In the genomic region with DNA sequence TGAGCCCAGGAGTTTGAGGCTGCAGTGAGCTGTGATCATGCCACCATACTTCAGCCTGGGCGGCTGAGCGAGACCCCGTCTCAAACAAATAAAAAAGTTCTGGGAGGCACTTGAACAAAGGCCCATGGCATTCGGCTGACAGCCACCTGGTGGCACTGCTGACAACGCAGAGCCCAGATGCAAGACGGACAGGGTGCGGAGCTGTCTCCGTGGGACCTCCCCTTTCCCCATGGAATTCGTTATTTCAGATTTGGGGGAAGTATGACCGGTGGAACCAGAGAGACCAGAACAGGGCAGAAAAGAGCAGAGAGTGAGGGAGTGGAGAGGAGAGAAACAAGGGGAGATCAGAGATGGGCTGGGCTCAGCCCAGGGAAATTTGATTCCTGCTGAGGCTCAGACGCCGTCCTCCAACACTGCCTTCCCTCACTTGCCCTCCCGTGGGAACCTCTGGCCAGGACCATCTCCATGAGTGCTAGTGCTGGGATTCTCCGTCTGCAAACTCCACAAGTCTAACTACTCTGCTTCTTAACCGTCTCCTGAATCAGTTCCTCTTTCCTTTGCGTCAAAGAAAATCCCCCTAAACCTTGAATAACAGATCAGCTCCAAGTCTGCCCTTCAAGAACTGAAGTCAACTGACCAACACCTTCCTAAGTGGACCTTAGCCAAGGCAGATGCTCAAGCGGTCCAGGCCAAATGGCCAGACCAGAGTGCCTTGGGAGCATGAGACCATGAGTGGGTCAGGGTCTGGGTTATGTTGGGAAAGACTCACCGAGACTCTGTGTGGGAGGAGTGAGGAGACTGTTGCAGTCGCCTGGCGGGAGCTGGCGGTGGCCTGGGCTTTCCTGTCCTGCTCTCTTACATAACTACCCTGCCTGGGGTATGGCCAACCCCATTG, we compare ENCODE assay signal across 6 cellular contexts. TPM values are rescaled to one million over a fixed set of nuclear protein-coding genes. Genes with fewer than 3 reads are reported as not detected.
A peak's percentile ranks its signal among the peaks of the same experiment; 100 is the strongest.
DNase-seq lines count a peak whose midpoint lies in the region; ATAC-seq and TF ChIP-seq lines count a peak whose summit lies in the region.

No MANE protein-coding gene starts in this region.

- H3K36me3 ChIP-seq in colonic mucosa = no peaks in the 10 kb centered on the region

- H3K27me3 ChIP-seq in HL-60 (ENCODE audit: insufficient read depth, poor library complexity, severe bottlenecking) (no peaks in the 10 kb centered on the region), colonic mucosa (no peaks in the 10 kb centered on the region)

- peak in 1 of 2 experiments; percentile 71 for DNase-seq in HL-60 (ENCODE audit: low read depth in 1 of 2, low spot score in 1 of 2)
- DNase-seq in astrocyte of the cerebellum (ENCODE audit: low read depth) = no peak
- peak; percentile 62 for DNase-seq in pons (ENCODE audit: low spot score)
- DNase-seq in NCI-H345 treated with DMSO at 0.1 percent for 48 hours (lab: John Stamatoyannopoulos, UW; ENCODE audit: unreplicated experiment) = no peak
- no peak for DNase-seq in colonic mucosa

- H3K27ac ChIP-seq in HL-60 (replicated peaks) (peak overlapping the region; percentile 67), colonic mucosa (no peak overlapping the region)

- in situ Hi-C loops in astrocyte of the cerebellum (cut with HindIII; ENCODE audit: low sequenced_read_pairs) = no loop called here

- ATAC-seq in HG03442 (IDR thresholded peaks at IDR 0.05; ENCODE audit: unreplicated experiment) = no peak

- H3K4me1 ChIP-seq in colonic mucosa = no peaks in the 10 kb centered on the region

- intact Hi-C loops in colonic mucosa (cut with DNase I) = no loop called here

- TF ChIP-seq CTCF in HL-60 (IDR thresholded peaks at IDR 0.05; ENCODE audit: insufficient read depth, low read length) (peak; percentile 45), astrocyte of the cerebellum (IDR thresholded peaks at IDR 0.05; ENCODE audit: low read depth, low read length, missing control alignments) (peak; percentile 19), colonic mucosa (IDR thresholded peaks at IDR 0.05) (no peak)

- no peaks in the 10 kb centered on the region for H3K9me3 ChIP-seq in colonic mucosa

- H3K4me3 ChIP-seq in HL-60 (replicated peaks; ENCODE audit: insufficient read depth, low read length) (no peak overlapping the region), astrocyte of the cerebellum (ENCODE audit: low read depth, low read length) (no peak overlapping the region), colonic mucosa (no peak overlapping the region)

- no peak overlapping the region for H3K9ac ChIP-seq in colonic mucosa (ENCODE audit: low read depth in 2 of 2, low read length in 2 of 2)

RNA-seq across cellular contexts. Expression of gene ATF5, which starts 11.9 kb away (rescaled TPM):
- total RNA-seq in colonic mucosa = 10 to 100 TPM; 16.7 to 24.7 TPM

RNA-seq across cellular contexts. Expression of gene NUP62, which starts 12.2 kb away (rescaled TPM):
- 10 to 100 TPM; 34.8 to 59.8 TPM for total RNA-seq in colonic mucosa

RNA-seq across cellular contexts. Expression of gene IL4I1, which starts 20.4 kb away (rescaled TPM):
- total RNA-seq in colonic mucosa = 1 to 10 TPM; 1.0 to 2.4 TPM

RNA-seq across cellular contexts. Expression of gene TBC1D17, which starts 39.6 kb away (rescaled TPM):
- 10 to 100 TPM; 29.4 to 33.7 TPM for total RNA-seq in colonic mucosa

RNA-seq across cellular contexts. Expression of gene AKT1S1, which starts 39.9 kb away (rescaled TPM):
- 10 to 100 TPM; 32.7 to 74.9 TPM for total RNA-seq in colonic mucosa
